17 cellular contexts compared by ENCODE assay signal in the genomic region with DNA sequence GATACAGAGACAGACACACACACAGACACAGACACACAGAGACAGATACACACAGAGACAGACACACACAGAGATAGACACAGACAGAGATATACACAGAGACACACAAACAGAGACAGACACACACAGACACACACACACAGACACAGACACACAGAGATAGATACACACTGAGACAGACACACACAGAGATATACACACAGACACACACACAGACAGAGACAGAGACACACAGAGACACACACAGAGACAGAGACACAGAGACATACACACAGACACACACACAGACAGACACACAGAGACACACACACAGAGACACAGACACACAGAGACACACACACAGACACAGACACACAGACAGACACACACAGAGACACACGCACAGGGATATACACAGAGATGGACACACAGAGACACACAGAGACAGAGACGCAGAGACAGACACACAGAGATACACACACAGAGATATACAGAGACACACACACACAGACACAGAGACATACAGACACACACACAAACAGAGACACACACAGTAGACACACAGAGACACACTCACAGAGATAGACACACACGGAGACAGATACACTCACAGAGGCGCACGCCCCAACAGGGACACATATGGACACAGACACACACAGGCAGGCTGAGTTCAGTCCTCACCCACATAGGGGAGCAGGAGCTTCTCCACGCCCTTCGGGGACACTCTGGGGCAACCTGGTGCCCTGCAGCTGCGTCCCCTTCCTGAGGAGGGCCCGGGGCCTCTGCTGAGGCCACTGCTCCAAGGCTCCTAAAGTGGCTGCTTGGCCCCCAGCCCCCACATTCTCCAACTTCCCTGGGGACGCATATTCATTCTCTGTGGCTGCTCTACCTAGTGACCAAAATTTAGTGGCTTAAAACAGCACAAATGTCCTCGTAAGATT. TPM values are rescaled to one million over a fixed set of nuclear protein-coding genes. Genes with fewer than 3 reads are reported as not detected.
DNase-seq lines count a peak whose midpoint lies in the region; ATAC-seq and TF ChIP-seq lines count a peak whose summit lies in the region.
"Had no signal": no experiment of that assay in that cellular context is flagged by ENCODE, and none has a peak within 500 bp of the region (broad histone marks: within the 10 kb centered on the region; RNA-seq: fewer than 3 reads in every experiment).

No MANE protein-coding gene starts in this region.

- no peak overlapping the region for H4K8ac ChIP-seq in mesendoderm (ENCODE audit: low read depth, low read length)

- TF ChIP-seq CTCF in VCaP (conservative IDR thresholded peaks at IDR 0.05) = 0 out of 2 replicates have a peak, but pooled peaks have one; percentile 10

- H2AK5ac ChIP-seq in mesendoderm (ENCODE audit: low read length) = no peak overlapping the region

- H3K4ac ChIP-seq in mesendoderm (ENCODE audit: low read depth, low read length) = no peak overlapping the region

- H3K4me1 ChIP-seq in mesendoderm (ENCODE audit: control insufficient read depth, low read depth, low read length) = no peaks in the 10 kb centered on the region
- H3K4me1 ChIP-seq: SJCRH30 had no signal

- no peak overlapping the region for H4K5ac ChIP-seq in mesendoderm (ENCODE audit: low read length)

- ATAC-seq in stimulated activated naive CD8-positive, alpha-beta T cell treated with anti-CD3 and anti-CD28 coated beads, Interleukin-15, amount 100 ng/mL, for 72 hours = peak; percentile 42
- ATAC-seq in stimulated activated naive CD8-positive, alpha-beta T cell treated with anti-CD3 and anti-CD28 coated beads, Interleukin-15, Interleukin-2, amounts not matched to agents 100 U/mL and 50 U/mL, for 24 hours = no peak
- no peak for ATAC-seq in GM21619 (IDR thresholded peaks at IDR 0.05; ENCODE audit: unreplicated experiment)

- no peak for DNase-seq in stimulated activated naive CD8-positive, alpha-beta T cell treated with anti-CD3 and anti-CD28 coated beads, Interleukin-15, amount 100 ng/mL, for 72 hours
- no peak for DNase-seq in stimulated activated naive CD8-positive, alpha-beta T cell treated with anti-CD3 and anti-CD28 coated beads, Interleukin-15, Interleukin-2, amounts not matched to agents 100 U/mL and 50 U/mL, for 24 hours
- no peak for DNase-seq in mesendoderm
- DNase-seq in NCI-H2107 treated with DMSO at 0.1 percent for 48 hours (lab: John Stamatoyannopoulos, UW; ENCODE audit: unreplicated experiment) = no peak
- DNase-seq in HUDEP-2 (lab: John Stamatoyannopoulos, UW; ENCODE audit: unreplicated experiment in 76 of 76) = no peak
- DNase-seq: KG1, MV-4-11, NCI-H1694 treated with DMSO at 0.1 percent for 48 hours, NCI-H2107, NCI-H2227 treated with DMSO at 0.1 percent for 48 hours, NCI-H510A treated with DMSO at 0.1 percent for 48 hours, NCI-H774, SJCRH30 had no signal

- no peaks in the 10 kb centered on the region for H3K27me3 ChIP-seq in mesendoderm (ENCODE audit: insufficient read depth, low read length, poor library complexity)
- H3K27me3 ChIP-seq: SJCRH30 had no signal

- no peaks in the 10 kb centered on the region for H3K36me3 ChIP-seq in mesendoderm (ENCODE audit: control insufficient read depth, insufficient read depth, low read length)
- H3K36me3 ChIP-seq: SJCRH30 had no signal

- H3K27ac ChIP-seq in VCaP = no peak overlapping the region
- no peak overlapping the region for H3K27ac ChIP-seq in mesendoderm (ENCODE audit: low read depth, low read length)
- H3K27ac ChIP-seq: C4-2B, SJCRH30 had no signal

- no peak overlapping the region for H3K4me3 ChIP-seq in mesendoderm (ENCODE audit: low read length)
- H3K4me3 ChIP-seq: SJCRH30 had no signal

- no peaks in the 10 kb centered on the region for H3K27me3 Mint-ChIP-seq in stimulated activated naive CD8-positive, alpha-beta T cell treated with anti-CD3 and anti-CD28 coated beads, Interleukin-15, amount 100 ng/mL, for 72 hours

- WGBS in mesendoderm (ENCODE audit: extremely low coverage, insufficient coverage, low lambda C conversion rate) = no CpG with 5 or more reads among the region's 11 CpGs

- H3K4me3 Mint-ChIP-seq in stimulated activated naive CD8-positive, alpha-beta T cell treated with anti-CD3 and anti-CD28 coated beads, Interleukin-15, amount 100 ng/mL, for 72 hours = no peak overlapping the region

- H2BK15ac ChIP-seq in mesendoderm (replicated peaks; ENCODE audit: low read depth) = no peak overlapping the region

- peak overlapping the region; percentile 23 for H3K9ac ChIP-seq in mesendoderm (ENCODE audit: low read length)

- H3K56ac ChIP-seq in mesendoderm (ENCODE audit: low read length) = peak overlapping the region; percentile 18

- H3K18ac ChIP-seq in mesendoderm (ENCODE audit: low read length) = no peak overlapping the region

- no peaks in the 10 kb centered on the region for H3K9me3 Mint-ChIP-seq in stimulated activated naive CD8-positive, alpha-beta T cell treated with anti-CD3 and anti-CD28 coated beads, Interleukin-15, amount 100 ng/mL, for 72 hours
- H3K9me3 Mint-ChIP-seq: H9 had no signal

- no peak overlapping the region for H2BK120ac ChIP-seq in mesendoderm (ENCODE audit: low read depth, low read length)

- no peak overlapping the region for H3K4me2 ChIP-seq in mesendoderm (ENCODE audit: low read length)

- H3K79me1 ChIP-seq in mesendoderm (ENCODE audit: low read length) = no peaks in the 10 kb centered on the region

- no peak overlapping the region for H2BK5ac ChIP-seq in mesendoderm (ENCODE audit: low read length)

- no peaks in the 10 kb centered on the region for H3K79me2 ChIP-seq in mesendoderm (ENCODE audit: control insufficient read depth, insufficient read depth, low read length)

- peaks cover 2% of the 10 kb centered on the region for H3K4me1 Mint-ChIP-seq in stimulated activated naive CD8-positive, alpha-beta T cell treated with anti-CD3 and anti-CD28 coated beads, Interleukin-15, amount 100 ng/mL, for 72 hours

- no peak overlapping the region for H3K27ac Mint-ChIP-seq in stimulated activated naive CD8-positive, alpha-beta T cell treated with anti-CD3 and anti-CD28 coated beads, Interleukin-15, amount 100 ng/mL, for 72 hours

- no peak overlapping the region for H3K23ac ChIP-seq in mesendoderm (ENCODE audit: low read length)

RNA-seq across cellular contexts. Expression of a gene that starts 10.3 kb away (rescaled TPM):
- 28.9 TPM for polyA plus RNA-seq in mesendoderm (2013, experiment 1 of 2)
- polyA plus RNA-seq in mesendoderm (2013, experiment 2 of 2) = 30.4 TPM
